In the genomic region with DNA sequence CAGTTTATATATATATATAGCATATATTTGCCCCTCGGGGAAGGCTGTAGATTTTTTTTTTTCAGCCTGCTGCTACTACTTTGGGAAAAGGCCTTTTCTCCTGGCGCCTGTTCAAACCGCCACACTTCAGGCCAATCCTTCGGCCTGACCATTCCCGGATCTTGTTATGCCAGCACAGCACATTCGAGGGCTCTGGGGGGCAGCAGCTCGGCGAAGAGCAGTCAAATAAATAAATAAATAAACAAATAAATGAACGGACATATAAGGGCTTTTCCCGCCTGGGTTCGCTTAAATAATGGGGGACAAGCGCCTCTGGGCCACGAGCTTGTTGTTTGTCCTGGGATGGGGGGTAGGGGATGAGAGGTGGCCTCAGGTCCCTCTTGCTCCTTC, we compare ENCODE assay signal across 11 cellular contexts. TPM values are rescaled to one million over a fixed set of nuclear protein-coding genes. Genes with fewer than 3 reads are reported as not detected.
DNase-seq lines count a peak whose midpoint lies in the region; ATAC-seq and TF ChIP-seq lines count a peak whose summit lies in the region.
"Had no signal": no experiment of that assay in that cellular context is flagged by ENCODE, and none has a peak within 500 bp of the region (broad histone marks: within the 10 kb centered on the region; RNA-seq: fewer than 3 reads in every experiment).

No MANE protein-coding gene starts in this region.

- WGBS in endodermal cell (ENCODE audit: insufficient coverage in 1 of 2, insufficient read length in 1 of 2), 2 experiments: 39% methylated on average over 13 of the region's 13 CpGs; no CpG with 5 or more reads in 1 of the 2 experiments
- WGBS in trophoblast cell (ENCODE audit: extremely low coverage, insufficient coverage, insufficient read length): no CpG with 5 or more reads among the region's 13 CpGs

- no peak overlapping the region for H2BK5ac ChIP-seq in trophoblast cell (ENCODE audit: low read depth, low read length, poor library complexity)

- peaks cover 2% of the 10 kb centered on the region for H3K79me1 ChIP-seq in trophoblast cell (ENCODE audit: low read length)

- H2BK120ac ChIP-seq in trophoblast cell (ENCODE audit: insufficient read depth, low read length, poor library complexity): no peak overlapping the region

- H4K20me1 ChIP-seq in DND-41 (ENCODE audit: insufficient read depth, low read length): no peaks in the 10 kb centered on the region
- no peaks in the 10 kb centered on the region for H4K20me1 ChIP-seq in Karpas-422 (ENCODE audit: insufficient read depth, low read depth, low read length)

- no peaks in the 10 kb centered on the region for H3K4me1 Mint-ChIP-seq in endodermal cell

- H2AFZ ChIP-seq in DND-41 (ENCODE audit: low read depth, low read length) (peak overlapping the region; percentile 79), Karpas-422 (ENCODE audit: low read length) (peak overlapping the region; percentile 98), trophoblast cell (ENCODE audit: insufficient read depth, low read length, poor library complexity) (peak overlapping the region; percentile 65)

- no peak for TF ChIP-seq CTCF in DND-41 (IDR thresholded peaks at IDR 0.05; ENCODE audit: borderline replicate concordance, extremely low read depth, low read length, poor library complexity, severe bottlenecking)
- TF ChIP-seq CTCF in endodermal cell (conservative IDR thresholded peaks at IDR 0.05): no peak

- H3K18ac ChIP-seq in trophoblast cell (ENCODE audit: low read length): no peak overlapping the region

- H2BK12ac ChIP-seq in trophoblast cell (ENCODE audit: low read length): no peak overlapping the region

- H4K8ac ChIP-seq in trophoblast cell (ENCODE audit: low read depth, low read length): peak overlapping the region; percentile 25

- H3K14ac ChIP-seq in trophoblast cell (ENCODE audit: low read length): no peak overlapping the region

- H3K9me3 ChIP-seq in DND-41 (ENCODE audit: insufficient read depth, low read length, severe bottlenecking): no peaks in the 10 kb centered on the region
- no peaks in the 10 kb centered on the region for H3K9me3 ChIP-seq in Karpas-422 (ENCODE audit: low read length)
- H3K9me3 ChIP-seq in endodermal cell (ENCODE audit: control insufficient read depth, low read length): peaks cover 14% of the 10 kb centered on the region
- peaks cover 8% of the 10 kb centered on the region for H3K9me3 ChIP-seq in trophoblast cell (ENCODE audit: insufficient read depth, low read depth, low read length)
- H3K9me3 ChIP-seq: mucosa of descending colon had no signal

- H3K9me2 ChIP-seq in Karpas-422 (replicated peaks; ENCODE audit: insufficient read depth, low read length): no peaks in the 10 kb centered on the region

- H3K9me3 Mint-ChIP-seq in endodermal cell: no peaks in the 10 kb centered on the region
- H3K9me3 Mint-ChIP-seq: dendritic cell treated with granulocyte-macrophage colony-stimulating factor and Interleukin-4, amounts not matched to agents 40 ng/mL and 50 ng/mL, for 4 days had no signal

- no peaks in the 10 kb centered on the region for H3K36me3 ChIP-seq in DND-41 (ENCODE audit: insufficient read depth, low read length)
- no peaks in the 10 kb centered on the region for H3K36me3 ChIP-seq in Karpas-422 (ENCODE audit: insufficient read depth, low read length)
- H3K36me3 ChIP-seq in endodermal cell (ENCODE audit: control insufficient read depth, insufficient read depth, low read length): no peaks in the 10 kb centered on the region
- no peaks in the 10 kb centered on the region for H3K36me3 ChIP-seq in trophoblast cell (ENCODE audit: control insufficient read depth in 1 of 2, insufficient read depth in 2 of 2, low read length in 2 of 2)

- H3K4me3 ChIP-seq in DND-41 (ENCODE audit: low read depth in 1 of 2, low read length in 2 of 2) (peak overlapping the region in 1 of 2 experiments; percentile 46; a peak in 2 of 4 replicates), Karpas-422 (ENCODE audit: low read length) (peak overlapping the region; percentile 79), endodermal cell (ENCODE audit: low read length) (no peak overlapping the region), trophoblast cell (ENCODE audit: low read depth, low read length) (no peak overlapping the region)

- ATAC-seq in DND-41 (ENCODE audit: insufficient read depth, low read depth) (no peak), GM21390 (IDR thresholded peaks at IDR 0.05; ENCODE audit: unreplicated experiment) (no peak)

- peaks cover 98% of the 10 kb centered on the region for H3K27me3 Mint-ChIP-seq in endodermal cell (ENCODE audit: insufficient read depth)

- no peak overlapping the region for H2AK5ac ChIP-seq in trophoblast cell (ENCODE audit: low read length)

- no peak overlapping the region for H4K12ac ChIP-seq in trophoblast cell (ENCODE audit: low read depth, low read length)

- H3K4ac ChIP-seq in trophoblast cell (ENCODE audit: low read depth, low read length): no peak overlapping the region

- no peak overlapping the region for H3K27ac Mint-ChIP-seq in endodermal cell
- H3K27ac Mint-ChIP-seq: activated B cell treated with CpG ODN at 0.5 μM for 24 hours; dendritic cell treated with granulocyte-macrophage colony-stimulating factor and Interleukin-4, amounts not matched to agents 40 ng/mL and 50 ng/mL, for 4 days had no signal

- H3K4me2 ChIP-seq in DND-41 (ENCODE audit: insufficient read depth, low read length) (peak overlapping the region; percentile 72), Karpas-422 (ENCODE audit: low read depth, low read length, poor library complexity, severe bottlenecking) (peak overlapping the region; percentile 89), trophoblast cell (ENCODE audit: low read length) (peak overlapping the region; percentile 75)

- peaks cover 12% of the 10 kb centered on the region for H3K4me1 ChIP-seq in DND-41 (ENCODE audit: insufficient read depth, low read length)
- peaks cover 13% of the 10 kb centered on the region for H3K4me1 ChIP-seq in Karpas-422 (ENCODE audit: low read length)
- H3K4me1 ChIP-seq in endodermal cell (ENCODE audit: control insufficient read depth, insufficient read depth, low read length): peaks cover 3% of the 10 kb centered on the region
- H3K4me1 ChIP-seq in trophoblast cell (ENCODE audit: control insufficient read depth in 1 of 2, insufficient read depth in 2 of 2, low read length in 2 of 2): peaks cover 5 to 6% of the 10 kb centered on the region in 2 experiments

- no peaks in the 10 kb centered on the region for H3K36me3 Mint-ChIP-seq in endodermal cell (ENCODE audit: low read depth)

- peak overlapping the region; percentile 49 for H3K4me3 Mint-ChIP-seq in endodermal cell

- DNase-seq in DND-41 (no peak), Karpas-422 (no peak), endodermal cell (peak; percentile 50), trophoblast cell (no peak), NOMO-1 (lab: John Stamatoyannopoulos, UW; ENCODE audit: unreplicated experiment in 2 of 2) (no peak), NCI-H345 (lab: John Stamatoyannopoulos, UW) (no peak), NCI-H1105 (lab: John Stamatoyannopoulos, UW) (no peak)

- no peaks in the 10 kb centered on the region for H3K79me2 ChIP-seq in DND-41 (ENCODE audit: insufficient read depth, low read length)
- no peaks in the 10 kb centered on the region for H3K79me2 ChIP-seq in Karpas-422 (ENCODE audit: low read length)
- H3K79me2 ChIP-seq in trophoblast cell (ENCODE audit: control insufficient read depth, insufficient read depth, low read length, poor library complexity): no peaks in the 10 kb centered on the region

- H3K27ac ChIP-seq in DND-41 (ENCODE audit: low read length) (no peak overlapping the region), Karpas-422 (ENCODE audit: low read length) (no peak overlapping the region), endodermal cell (ENCODE audit: low read depth, low read length) (no peak overlapping the region), trophoblast cell (ENCODE audit: low read depth, low read length) (no peak overlapping the region)

- H3K27me3 ChIP-seq in DND-41 (ENCODE audit: insufficient read depth, low read length, poor library complexity) (no peaks in the 10 kb centered on the region), Karpas-422 (ENCODE audit: low read length) (no peaks in the 10 kb centered on the region), endodermal cell (ENCODE audit: control insufficient read depth, insufficient read depth, low read length, poor library complexity, severe bottlenecking) (peaks cover 98% of the 10 kb centered on the region), trophoblast cell (ENCODE audit: insufficient read depth, low read length) (peaks cover 53% of the 10 kb centered on the region)

- H3K23ac ChIP-seq in trophoblast cell (ENCODE audit: low read length): no peak overlapping the region

- H4K91ac ChIP-seq in trophoblast cell (ENCODE audit: low read depth, low read length): no peak overlapping the region

- peak overlapping the region; percentile 32 for H3K9ac ChIP-seq in DND-41 (ENCODE audit: low read depth, low read length)
- H3K9ac ChIP-seq in Karpas-422 (ENCODE audit: low read length): peak overlapping the region; percentile 83
- H3K9ac ChIP-seq in endodermal cell (ENCODE audit: extremely low read depth, low read length, poor library complexity, severe bottlenecking): no peak overlapping the region
- no peak overlapping the region for H3K9ac ChIP-seq in trophoblast cell (ENCODE audit: low read length)

RNA-seq across cellular contexts. Expression of a gene that starts 10.6 kb away (rescaled TPM):
- not detected in 2 replicates for total RNA-seq in Karpas-422 (2014; rRNA removed; shearing (Covaris generic); ENCODE audit: low replicate concordance)
- not detected for total RNA-seq in endodermal cell
- polyA plus RNA-seq in endodermal cell (2013, experiment 1 of 2): 3.6 TPM
- 2.2 TPM for polyA plus RNA-seq in endodermal cell (2013, experiment 2 of 2)
- 0.06 and 0.08 TPM in 2 replicates for polyA plus RNA-seq in trophoblast cell (2013)
- total RNA-seq: activated B cell treated with CpG ODN at 0.5 μM for 24 hours had no signal

RNA-seq across cellular contexts. Expression of a gene that starts 11.2 kb away (rescaled TPM):
- total RNA-seq in Karpas-422 (2014; rRNA removed; shearing (Covaris generic); ENCODE audit: low replicate concordance): not detected in 2 replicates
- not detected for total RNA-seq in endodermal cell
- 23.7 TPM for polyA plus RNA-seq in endodermal cell (2013, experiment 1 of 2)
- polyA plus RNA-seq in endodermal cell (2013, experiment 2 of 2): 13.2 TPM
- polyA plus RNA-seq in trophoblast cell (2013): not detected in 2 replicates
- total RNA-seq: activated B cell treated with CpG ODN at 0.5 μM for 24 hours had no signal

RNA-seq across cellular contexts. Expression of a gene that starts 17.0 kb away (rescaled TPM):
- not detected in 2 replicates for total RNA-seq in Karpas-422 (2014; rRNA removed; shearing (Covaris generic); ENCODE audit: low replicate concordance)
- total RNA-seq in endodermal cell: not detected
- 4.2 TPM for polyA plus RNA-seq in endodermal cell (2013, experiment 1 of 2)
- 4.3 TPM for polyA plus RNA-seq in endodermal cell (2013, experiment 2 of 2)
- polyA plus RNA-seq in trophoblast cell (2013): not detected in 2 replicates
- total RNA-seq: activated B cell treated with CpG ODN at 0.5 μM for 24 hours had no signal

RNA-seq across cellular contexts. Expression of a gene that starts 17.6 kb away (rescaled TPM):
- not detected in 2 replicates for total RNA-seq in Karpas-422 (2014; rRNA removed; shearing (Covaris generic); ENCODE audit: low replicate concordance)
- not detected for total RNA-seq in endodermal cell
- 5.2 TPM for polyA plus RNA-seq in endodermal cell (2013, experiment 1 of 2)
- 2.4 TPM for polyA plus RNA-seq in endodermal cell (2013, experiment 2 of 2)
- 0.23 and 0.49 TPM in 2 replicates for polyA plus RNA-seq in trophoblast cell (2013)
- total RNA-seq: activated B cell treated with CpG ODN at 0.5 μM for 24 hours had no signal

RNA-seq across cellular contexts. Expression of a gene that starts 23.5 kb away (rescaled TPM):
- total RNA-seq in Karpas-422 (2014; rRNA removed; shearing (Covaris generic); ENCODE audit: low replicate concordance): not detected in 2 replicates
- not detected for total RNA-seq in endodermal cell
- polyA plus RNA-seq in endodermal cell (2013, experiment 1 of 2): 3.9 TPM
- polyA plus RNA-seq in endodermal cell (2013, experiment 2 of 2): 2.7 TPM
- polyA plus RNA-seq in trophoblast cell (2013): 1.4 and 1.6 TPM in 2 replicates
- total RNA-seq: activated B cell treated with CpG ODN at 0.5 μM for 24 hours had no signal

Comparison
In these comparisons a context has a peak if more than half of its experiments do, and no peak if none do; other contexts are left out.
1. H3K9ac ChIP-seq: peak in DND-41 (single experiment) and Karpas-422 (single experiment); none in endodermal cell (single experiment) and trophoblast cell (single experiment).
2. Peak in every context shown above with its lines, with median percentiles within 50 percentile points of each other: H2AFZ ChIP-seq and H3K4me2 ChIP-seq.